6 cellular contexts compared by ENCODE assay signal in genomic region chr12:125689576-125690410, GRCh38.
"Had no signal": no experiment of that assay in that cellular context is flagged by ENCODE, and none has a peak within 500 bp of the region (broad histone marks: within the 10 kb centered on the region; RNA-seq: fewer than 3 reads in every experiment).

No MANE protein-coding gene starts in this region.

- H3K4me1 Mint-ChIP-seq: H9 had no signal

- ATAC-seq: K562 had no signal

- H3K27ac Mint-ChIP-seq: H9 had no signal

- H3K4me3 ChIP-seq: GM23248, K562 had no signal

- H3K4me3 Mint-ChIP-seq: H9 had no signal

- DNase-seq: GM23248, GOT3, H9, HCEC 1CT, IMR-90 had no signal

- H3K9me3 Mint-ChIP-seq: H9 had no signal
